In genomic region chr12:116535241-116535640, GRCh38 we compare ENCODE assay signal across 18 cellular contexts. TPM values are rescaled to one million over a fixed set of nuclear protein-coding genes. Genes with fewer than 3 reads are reported as not detected.
DNase-seq lines count a peak whose midpoint lies in the region; ATAC-seq and TF ChIP-seq lines count a peak whose summit lies in the region.
"Had no signal": no experiment of that assay in that cellular context is flagged by ENCODE, and none has a peak within 500 bp of the region (broad histone marks: within the 10 kb centered on the region; RNA-seq: fewer than 3 reads in every experiment).

No MANE protein-coding gene starts in this region.

- H3K4me3 ChIP-seq in Caco-2 (ENCODE audit: low read depth, low read length) (no peak overlapping the region), esophagus muscularis mucosa (peak overlapping the region in 1 of 4 donors; percentile 65)

- TF ChIP-seq CTCF in Caco-2 (IDR thresholded peaks at IDR 0.05; ENCODE audit: insufficient read depth in 1 of 2, low read depth in 1 of 2, low read length in 1 of 2, severe bottlenecking in 1 of 2, unreplicated experiment in 1 of 2) (no peak), esophagus muscularis mucosa (IDR thresholded peaks at IDR 0.05) (no peak), osteocyte (IDR thresholded peaks at IDR 0.05) (no peak), omental fat pad (IDR thresholded peaks at IDR 0.05) (no peak)

- intact Hi-C loops in Caco-2 (cut with micrococcal nuclease; ENCODE audit: unreplicated experiment) (no loop called here), esophagus muscularis mucosa (cut with DNase I) (loop anchor here (5.0 kb wide), 1 partner anchor 78 kb away; no protein-coding TSS in a partner anchor)

- H3K27me3 ChIP-seq in Caco-2 (replicated peaks; ENCODE audit: control insufficient read depth, insufficient read depth, low read length) (no peaks in the 10 kb centered on the region), esophagus muscularis mucosa (no peaks in the 10 kb centered on the region)
- H3K27me3 ChIP-seq: pancreas had no signal

- H3K4me1 Mint-ChIP-seq in Caco-2 (ENCODE audit: low read depth, unreplicated experiment) (peaks cover 19% of the 10 kb centered on the region), T-cell (peaks cover 21 to 40% (median 30%) of the 10 kb centered on the region in 3 donors), osteocyte (ENCODE audit: unreplicated experiment) (peaks cover 54% of the 10 kb centered on the region)

- 39% methylated on average over 5 of the region's 5 CpGs for WGBS in esophagus muscularis mucosa

- no peak for TF ChIP-seq POLR2A in esophagus muscularis mucosa (IDR thresholded peaks at IDR 0.05; ENCODE audit: low read depth)

- no TSS peak for BruUV-seq in Caco-2 (replicated peaks; lab: Mats Ljungman, UMichigan)

- no peaks in the 10 kb centered on the region for H3K36me3 ChIP-seq in Caco-2 (ENCODE audit: control insufficient read depth, insufficient read depth, low read length)
- no peaks in the 10 kb centered on the region for H3K36me3 ChIP-seq in esophagus muscularis mucosa
- H3K36me3 ChIP-seq: pancreas had no signal

- H3K4me1 ChIP-seq in Caco-2 (peaks cover 20% of the 10 kb centered on the region), esophagus muscularis mucosa (peaks cover 25 to 48% (median 41%) of the 10 kb centered on the region in 4 donors)

- no peak for TF ChIP-seq EP300 in esophagus muscularis mucosa (IDR thresholded peaks at IDR 0.05)

- POLR2A ChIA-PET in Caco-2 (lab: Charles Lee) = no interaction called here
- POLR2A ChIA-PET in T-cell (lab: Charles Lee) = no interaction called here

- H3K36me3 Mint-ChIP-seq in Caco-2 (ENCODE audit: insufficient read depth, unreplicated experiment) = no peaks in the 10 kb centered on the region
- no peaks in the 10 kb centered on the region for H3K36me3 Mint-ChIP-seq in T-cell
- no peaks in the 10 kb centered on the region for H3K36me3 Mint-ChIP-seq in osteocyte (ENCODE audit: unreplicated experiment)
- H3K36me3 Mint-ChIP-seq: activated naive CD4-positive, alpha-beta T cell treated with anti-CD3 and anti-CD28 coated beads, Interleukin-2, amount 10 ng/mL, durations not matched to agents 7 days and 5 days; immature natural killer cell; stimulated activated memory B cell treated with anti-CD40 and anti-IgM and Interleukin-4, amounts not matched to agents 10 μg/mL and 1 μg/mL and 100 μg/mL, for 72 hours had no signal

- no peaks in the 10 kb centered on the region for H3K9me3 ChIP-seq in Caco-2
- H3K9me3 ChIP-seq in esophagus muscularis mucosa = no peaks in the 10 kb centered on the region
- H3K9me3 ChIP-seq: pancreas had no signal

- H3K4me3 Mint-ChIP-seq in Caco-2 (ENCODE audit: unreplicated experiment) (peak overlapping the region; percentile 78), T-cell (peak overlapping the region; percentile 13 to 87 (median 84)), osteocyte (ENCODE audit: unreplicated experiment) (peak overlapping the region; percentile 87)

- H3K9me3 Mint-ChIP-seq in Caco-2 (ENCODE audit: unreplicated experiment) (no peaks in the 10 kb centered on the region), T-cell (peaks cover 0 to 3% (median 0%) of the 10 kb centered on the region in 3 donors), osteocyte (ENCODE audit: unreplicated experiment) (no peaks in the 10 kb centered on the region)
- H3K9me3 Mint-ChIP-seq: IgD-negative memory B cell; immature natural killer cell; stimulated activated memory B cell treated with anti-CD40 and anti-IgM and Interleukin-4, amounts not matched to agents 10 μg/mL and 1 μg/mL and 100 μg/mL, for 72 hours had no signal

- no peak for ATAC-seq in T-cell (replicated peaks in 1 of 4)
- no peak for ATAC-seq in GM21717 (IDR thresholded peaks at IDR 0.05; ENCODE audit: unreplicated experiment)
- ATAC-seq in GM18519 (IDR thresholded peaks at IDR 0.05; ENCODE audit: low FRiP score, unreplicated experiment) = no peak
- ATAC-seq in omental fat pad (ENCODE audit: low FRiP score) = no peak
- ATAC-seq: stimulated activated memory B cell treated with anti-CD40 and anti-IgM and Interleukin-4, amounts not matched to agents 10 μg/mL and 1 μg/mL and 100 μg/mL, for 72 hours had no signal

- H3K27ac ChIP-seq in esophagus muscularis mucosa (replicated peaks in 1 of 4) = peak overlapping the region; percentile 86 to 90 (median 90)

- CTCF ChIA-PET in Caco-2 (lab: Charles Lee) (interaction anchor here (0.6 kb wide), 1 partner anchor 10 kb away, joined by 5 read pairs; no protein-coding TSS in a partner anchor), T-cell (lab: Charles Lee) (interaction anchor here in 1 of 2 donors (0.7 kb wide), 1 partner anchor 385 kb away, joined by 7 read pairs; no protein-coding TSS in a partner anchor)

- H3K27ac Mint-ChIP-seq in Caco-2 (ENCODE audit: unreplicated experiment) (no peak overlapping the region), T-cell (no peak overlapping the region), osteocyte (ENCODE audit: unreplicated experiment) (peak overlapping the region; percentile 78)
- H3K27ac Mint-ChIP-seq: activated naive CD4-positive, alpha-beta T cell treated with anti-CD3 and anti-CD28 coated beads, Interleukin-2, amount 10 ng/mL, durations not matched to agents 7 days and 5 days; immature natural killer cell had no signal

- H3K27me3 Mint-ChIP-seq in Caco-2 (ENCODE audit: insufficient read depth, unreplicated experiment) (no peaks in the 10 kb centered on the region), T-cell (peaks cover 0 to under 1% of the 10 kb centered on the region in 2 donors), osteocyte (ENCODE audit: unreplicated experiment) (no peaks in the 10 kb centered on the region)
- H3K27me3 Mint-ChIP-seq: IgD-negative memory B cell; stimulated activated memory B cell treated with anti-CD40 and anti-IgM and Interleukin-4, amounts not matched to agents 10 μg/mL and 1 μg/mL and 100 μg/mL, for 72 hours had no signal

- DNase-seq in Caco-2 = no peak
- DNase-seq in T-cell = no peak
- no peak for DNase-seq in esophagus muscularis mucosa (ENCODE audit: extremely low spot score)
- DNase-seq in osteocyte (ENCODE audit: extremely low spot score, unreplicated experiment) = no peak
- DNase-seq in AG08396 (ENCODE audit: low spot score) = no peak
- DNase-seq in omental fat pad (ENCODE audit: low spot score) = no peak
- DNase-seq: activated CD4-positive, CD25-positive, alpha-beta regulatory T cell treated with anti-CD3 and anti-CD28 coated beads, Interleukin-2, amount 50 U/mL, for 72 hours; activated naive CD4-positive, alpha-beta T cell treated with anti-CD3 and anti-CD28 coated beads, Interleukin-2, amount 10 ng/mL, durations not matched to agents 7 days and 5 days; DMS 273 treated with DMSO at 0.1 percent for 48 hours; immature natural killer cell; mammary epithelial cell; MV-4-11; NCI-H774 had no signal

RNA-seq across cellular contexts. Expression of gene MAP1LC3B2, which starts 23.9 kb away (rescaled TPM):
- total RNA-seq in Caco-2 (2022) (1.8 TPM in 1 of 2 replicates, not detected in the other), T-cell (1 to 10 TPM in 4 of 5 donors, under 1 TPM in 1; 0.92 to 4.6 (median 1.4) TPM), esophagus muscularis mucosa (1 to 10 TPM in 2 of 4 donors, under 1 TPM in 1, not detected in 1; 0.83 to 3.0 (median 1.8) TPM), osteocyte (1.7 and 2.1 TPM in 2 replicates), omental fat pad (1 to 10 TPM in 2 of 4 donors, not detected in 2; 1.7 to 7.1 TPM)
